ENCODE assay signal across 22 cellular contexts in the genomic region with DNA sequence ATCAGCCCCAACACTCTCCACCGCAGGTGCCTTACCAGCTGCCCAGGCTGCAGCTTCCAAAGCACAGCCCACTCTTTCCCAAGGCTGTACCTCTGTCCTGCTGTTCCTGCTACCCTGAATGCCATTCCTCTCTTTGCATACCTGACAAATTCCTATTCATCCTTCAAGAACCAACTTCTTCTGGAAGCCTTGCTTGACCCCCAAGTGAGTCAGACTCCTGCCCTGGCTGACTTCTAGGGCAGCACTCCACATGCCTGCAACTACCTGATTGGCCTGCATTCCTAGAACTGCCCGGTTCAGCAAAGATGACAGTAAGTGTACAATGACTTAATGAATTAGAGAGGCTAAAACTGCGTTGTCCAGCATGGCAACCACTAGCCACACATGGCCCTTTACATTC. TPM values are rescaled to one million over a fixed set of nuclear protein-coding genes. Genes with fewer than 3 reads are reported as not detected.
"Had no signal": no experiment of that assay in that cellular context is flagged by ENCODE, and none has a peak within 500 bp of the region (broad histone marks: within the 10 kb centered on the region; RNA-seq: fewer than 3 reads in every experiment).

No MANE protein-coding gene starts in this region.

- H3K36me3 ChIP-seq: suprapubic skin, transverse colon, vagina had no signal

- H3K4me3 ChIP-seq: suprapubic skin, transverse colon, vagina had no signal

- H3K9me3 ChIP-seq: suprapubic skin, transverse colon, vagina had no signal

- H3K4me1 ChIP-seq: suprapubic skin, transverse colon, vagina had no signal

- H3K4me3 Mint-ChIP-seq: activated CD4-positive, alpha-beta memory T cell treated with anti-CD3 and anti-CD28 coated beads, Interleukin-2, amount 10 ng/mL, durations not matched to agents 7 days and 5 days; activated naive CD4-positive, alpha-beta T cell treated with anti-CD3 and anti-CD28 coated beads, Interleukin-2, amount 10 ng/mL, durations not matched to agents 7 days and 5 days; activated naive CD8-positive, alpha-beta T cell treated with anti-CD3 and anti-CD28 coated beads, Interleukin-2, amount 50 U/mL, for 24 hours; brain; mesothelial cell of epicardium; nephron; stimulated activated naive CD8-positive, alpha-beta T cell treated with anti-CD3 and anti-CD28 coated beads, Interleukin-15, amount 100 ng/mL, for 72 hours; WTC11 had no signal

- H3K36me3 Mint-ChIP-seq: activated naive CD4-positive, alpha-beta T cell treated with anti-CD3 and anti-CD28 coated beads, Interleukin-2, amount 10 ng/mL, durations not matched to agents 7 days and 5 days; brain; mesothelial cell of epicardium; WTC11 had no signal

- DNase-seq: activated CD4-positive, alpha-beta memory T cell treated with anti-CD3 and anti-CD28 coated beads, Interleukin-2, amount 10 ng/mL, durations not matched to agents 7 days and 5 days; activated CD4-positive, alpha-beta T cell treated with anti-CD3 and anti-CD28 coated beads for 4 hours; activated naive CD4-positive, alpha-beta T cell treated with anti-CD3 and anti-CD28 coated beads, Interleukin-2, amount 10 ng/mL, durations not matched to agents 7 days and 5 days; activated naive CD8-positive, alpha-beta T cell treated with anti-CD3 and anti-CD28 coated beads, Interleukin-2, amount 50 U/mL, for 24 hours; activated T-cell treated with anti-CD3 and anti-CD28 coated beads, Interleukin-2, amount 50 U/mL, for 1 hour; anterior cingulate cortex; effector memory CD4-positive, alpha-beta T cell; erythroblast; head of caudate nucleus; nucleus accumbens; stimulated activated naive CD8-positive, alpha-beta T cell treated with anti-CD3 and anti-CD28 coated beads, Interleukin-15, amount 100 ng/mL, for 72 hours; transverse colon had no signal

- ATAC-seq: activated naive CD8-positive, alpha-beta T cell treated with anti-CD3 and anti-CD28 coated beads, Interleukin-2, amount 50 U/mL, for 24 hours; stimulated activated naive CD8-positive, alpha-beta T cell treated with anti-CD3 and anti-CD28 coated beads, Interleukin-15, amount 100 ng/mL, for 72 hours; WTC11 had no signal

- H3K27me3 ChIP-seq: transverse colon, vagina had no signal

- H3K27ac Mint-ChIP-seq: activated CD4-positive, alpha-beta memory T cell treated with anti-CD3 and anti-CD28 coated beads, Interleukin-2, amount 10 ng/mL, durations not matched to agents 7 days and 5 days; activated naive CD4-positive, alpha-beta T cell treated with anti-CD3 and anti-CD28 coated beads, Interleukin-2, amount 10 ng/mL, durations not matched to agents 7 days and 5 days; activated naive CD8-positive, alpha-beta T cell treated with anti-CD3 and anti-CD28 coated beads, Interleukin-2, amount 50 U/mL, for 24 hours; activated T-helper 2 cell treated with anti-CD3 and anti-CD28 coated beads, Interferon-gamma antibody, Interleukin-2, Interleukin-4, amounts not matched to agents 10 μg/mL and 5 μg/mL and 100 μg/mL, durations not matched to agents 14 hours and 24 hours and 36 hours; brain; mesothelial cell of epicardium; nephron; stimulated activated naive CD8-positive, alpha-beta T cell treated with anti-CD3 and anti-CD28 coated beads, Interleukin-15, amount 100 ng/mL, for 72 hours; WTC11 had no signal

- H3K4me1 Mint-ChIP-seq: activated naive CD8-positive, alpha-beta T cell treated with anti-CD3 and anti-CD28 coated beads, Interleukin-2, amount 50 U/mL, for 24 hours; mesothelial cell of epicardium; nephron; stimulated activated naive CD8-positive, alpha-beta T cell treated with anti-CD3 and anti-CD28 coated beads, Interleukin-15, amount 100 ng/mL, for 72 hours had no signal

- H3K27ac ChIP-seq: coronary artery, suprapubic skin, transverse colon, vagina had no signal

- H3K9me3 Mint-ChIP-seq: activated CD4-positive, alpha-beta memory T cell treated with anti-CD3 and anti-CD28 coated beads, Interleukin-2, amount 10 ng/mL, durations not matched to agents 7 days and 5 days; activated naive CD4-positive, alpha-beta T cell treated with anti-CD3 and anti-CD28 coated beads, Interleukin-2, amount 10 ng/mL, durations not matched to agents 7 days and 5 days; activated naive CD8-positive, alpha-beta T cell treated with anti-CD3 and anti-CD28 coated beads, Interleukin-2, amount 50 U/mL, for 24 hours; activated T-helper 2 cell treated with anti-CD3 and anti-CD28 coated beads, Interferon-gamma antibody, Interleukin-2, Interleukin-4, amounts not matched to agents 10 μg/mL and 5 μg/mL and 100 μg/mL, durations not matched to agents 14 hours and 24 hours and 36 hours; mesothelial cell of epicardium; nephron; stimulated activated naive CD8-positive, alpha-beta T cell treated with anti-CD3 and anti-CD28 coated beads, Interleukin-15, amount 100 ng/mL, for 72 hours; WTC11 had no signal

RNA-seq across cellular contexts. Expression of a gene that starts 20.8 kb away (rescaled TPM):
- total RNA-seq: activated CD4-positive, alpha-beta memory T cell treated with anti-CD3 and anti-CD28 coated beads, Interleukin-2, amount 10 ng/mL, durations not matched to agents 7 days and 5 days; activated T-helper 2 cell treated with anti-CD3 and anti-CD28 coated beads, Interferon-gamma antibody, Interleukin-2, Interleukin-4, amounts not matched to agents 10 μg/mL and 5 μg/mL and 100 μg/mL, durations not matched to agents 14 hours and 24 hours and 36 hours; frontal cortex; mesothelial cell of epicardium; skeletal muscle tissue; WTC11 had no signal

RNA-seq across cellular contexts. Expression of a gene that starts 21.4 kb away (rescaled TPM):
- total RNA-seq: activated CD4-positive, alpha-beta memory T cell treated with anti-CD3 and anti-CD28 coated beads, Interleukin-2, amount 10 ng/mL, durations not matched to agents 7 days and 5 days; activated T-helper 2 cell treated with anti-CD3 and anti-CD28 coated beads, Interferon-gamma antibody, Interleukin-2, Interleukin-4, amounts not matched to agents 10 μg/mL and 5 μg/mL and 100 μg/mL, durations not matched to agents 14 hours and 24 hours and 36 hours; mesothelial cell of epicardium had no signal
